ENCODE assay signal across 20 cellular contexts in the genomic region with DNA sequence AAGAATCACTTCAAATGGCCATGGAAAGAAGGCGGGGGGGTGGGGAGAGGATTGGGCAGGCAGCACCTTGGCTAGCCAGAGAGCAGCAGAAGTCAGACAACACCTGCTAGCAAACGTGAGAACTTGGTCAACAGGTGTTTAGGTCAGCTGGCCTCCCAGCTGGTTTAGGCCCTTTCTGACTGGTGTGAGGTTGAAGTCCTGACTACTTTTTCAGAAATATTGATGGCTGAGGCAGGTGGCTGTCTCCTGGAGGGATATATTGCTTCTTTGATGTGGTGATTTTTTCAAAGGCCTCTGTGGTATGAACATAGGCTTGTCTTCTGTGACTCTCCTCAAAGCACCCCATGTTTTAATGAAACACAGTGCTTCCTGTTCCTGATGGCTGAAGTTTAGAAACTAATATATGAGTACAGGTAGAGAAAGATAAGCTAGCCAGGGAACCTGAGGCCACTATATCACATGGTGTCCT.
DNase-seq lines count a peak whose midpoint lies in the region; ATAC-seq and TF ChIP-seq lines count a peak whose summit lies in the region.
"Had no signal": no experiment of that assay in that cellular context is flagged by ENCODE, and none has a peak within 500 bp of the region (broad histone marks: within the 10 kb centered on the region; RNA-seq: fewer than 3 reads in every experiment).

No MANE protein-coding gene starts in this region.

- peaks cover under 1% of the 10 kb centered on the region for H3K36me3 Mint-ChIP-seq in progenitor cell of endocrine pancreas (ENCODE audit: insufficient read depth)
- no peaks in the 10 kb centered on the region for H3K36me3 Mint-ChIP-seq in MCF 10A (ENCODE audit: insufficient read depth, unreplicated experiment)
- H3K36me3 Mint-ChIP-seq: CD14-positive monocyte, T-cell had no signal

- BruUV-seq in PC-9 (replicated peaks; lab: Mats Ljungman, UMichigan) = no TSS peak
- no TSS peak for BruUV-seq in MCF 10A (replicated peaks; lab: Mats Ljungman, UMichigan)

- no peak overlapping the region for H3K4me2 ChIP-seq in PC-9

- TF ChIP-seq CTCF in HEK293 (tag by site-specific recombination; IDR thresholded peaks at IDR 0.05) (no peak), progenitor cell of endocrine pancreas (IDR thresholded peaks at IDR 0.05; ENCODE audit: unreplicated experiment) (no peak), PC-9 (conservative IDR thresholded peaks at IDR 0.05) (no peak), MCF 10A (IDR thresholded peaks at IDR 0.05; ENCODE audit: unreplicated experiment) (no peak)

- no peaks in the 10 kb centered on the region for H3K9me2 ChIP-seq in PC-9 (ENCODE audit: insufficient read depth)

- no peaks in the 10 kb centered on the region for H3K4me1 ChIP-seq in HEK293 (ENCODE audit: control insufficient read depth, insufficient read depth, low read length)
- no peaks in the 10 kb centered on the region for H3K4me1 ChIP-seq in PC-9 (replicated peaks; ENCODE audit: insufficient read depth)

- H3K79me2 ChIP-seq in PC-9 (ENCODE audit: low read depth) = no peaks in the 10 kb centered on the region

- POLR2A ChIA-PET in HEK293 (lab: Yijun Ruan, JAX) = interaction anchor here (0.7 kb wide), 1 partner anchor 570 kb away, joined by 3 read pairs; no protein-coding TSS in a partner anchor
- POLR2A ChIA-PET in PC-9 (lab: Charles Lee; ENCODE audit: unreplicated experiment) = no interaction called here
- POLR2A ChIA-PET in MCF 10A (lab: Yijun Ruan, JAX) = interaction anchor here (1.3 kb wide), 1 partner anchor 73 kb away, joined by 8 read pairs; no protein-coding TSS in a partner anchor

- H3K4me3 Mint-ChIP-seq in progenitor cell of endocrine pancreas (ENCODE audit: low read depth) (no peak overlapping the region), MCF 10A (ENCODE audit: unreplicated experiment) (no peak overlapping the region)
- H3K4me3 Mint-ChIP-seq: CD14-positive monocyte, H9, T-cell had no signal

- H3K4me1 Mint-ChIP-seq in progenitor cell of endocrine pancreas (ENCODE audit: low read depth) (peaks cover 27% of the 10 kb centered on the region), MCF 10A (ENCODE audit: insufficient read depth, unreplicated experiment) (peaks cover 5% of the 10 kb centered on the region)
- H3K4me1 Mint-ChIP-seq: CD14-positive monocyte had no signal

- H2AFZ ChIP-seq in PC-9 = no peak overlapping the region

- no peak for ATAC-seq in HG02870 (IDR thresholded peaks at IDR 0.05; ENCODE audit: unreplicated experiment)
- ATAC-seq: K562, Right ventricle myocardium inferior, T-cell had no signal

- DNase-seq in NCI-H146 (lab: John Stamatoyannopoulos, UW) = peak; percentile 44
- peak; percentile 98 for DNase-seq in SW480 (ENCODE audit: low spot score)
- no peak for DNase-seq in progenitor cell of endocrine pancreas (ENCODE audit: low spot score, unreplicated experiment)
- no peak for DNase-seq in PC-9
- DNase-seq in MCF 10A (ENCODE audit: unreplicated experiment) = no peak
- DNase-seq: ACHN, AML-193, H9, NCI-H1048, NCI-H187, NCI-H226, NCI-H526 treated with DMSO at 0.1 percent for 48 hours, T-cell had no signal

- intact Hi-C loops in PC-9 (cut with micrococcal nuclease; ENCODE audit: unreplicated experiment) = no loop called here
- intact Hi-C loops in MCF 10A (cut with micrococcal nuclease) = no loop called here

- H3K27me3 Mint-ChIP-seq in progenitor cell of endocrine pancreas = no peaks in the 10 kb centered on the region
- no peaks in the 10 kb centered on the region for H3K27me3 Mint-ChIP-seq in MCF 10A (ENCODE audit: insufficient read depth, unreplicated experiment)

- no peak overlapping the region for H3K4me3 ChIP-seq in HEK293 (ENCODE audit: low read depth, low read length)
- no peak overlapping the region for H3K4me3 ChIP-seq in PC-9
- H3K4me3 ChIP-seq: K562, Peyer's patch, SK-N-MC had no signal

- H3K27ac Mint-ChIP-seq in progenitor cell of endocrine pancreas (peak overlapping the region; percentile 47), MCF 10A (ENCODE audit: low read depth, unreplicated experiment) (no peak overlapping the region)
- H3K27ac Mint-ChIP-seq: CD14-positive monocyte, H9, T-cell had no signal

- no peaks in the 10 kb centered on the region for H3K27me3 ChIP-seq in PC-9 (ENCODE audit: insufficient read depth, low read depth)
- H3K27me3 ChIP-seq: Peyer's patch had no signal

- CTCF ChIA-PET in HEK293 (lab: Yijun Ruan, JAX) (interaction anchor here (0.7 kb wide), 2 partner anchors 95 to 169 kb away, joined by 3 to 5 read pairs; no protein-coding TSS in a partner anchor), PC-9 (lab: Charles Lee) (interaction anchor here (0.6 kb wide), 1 partner anchor 207 kb away, joined by 7 read pairs; no protein-coding TSS in a partner anchor), MCF 10A (lab: Yijun Ruan, JAX) (interaction anchor here (0.7 kb wide), 1 partner anchor 888 kb away, joined by 3 read pairs; no protein-coding TSS in a partner anchor)

- H3K9me3 ChIP-seq in HEK293 (ENCODE audit: control insufficient read depth, insufficient read depth, low read depth, low read length) (no peaks in the 10 kb centered on the region), PC-9 (ENCODE audit: insufficient read depth, low read depth) (no peaks in the 10 kb centered on the region)
- H3K9me3 ChIP-seq: Peyer's patch had no signal

- H3F3A ChIP-seq in PC-9 (ENCODE audit: insufficient read depth, low read depth) = no peaks in the 10 kb centered on the region

- H3K9me3 Mint-ChIP-seq in progenitor cell of endocrine pancreas (ENCODE audit: low read depth) (peaks cover 9% of the 10 kb centered on the region), MCF 10A (ENCODE audit: unreplicated experiment) (no peaks in the 10 kb centered on the region)

- H3K27ac ChIP-seq in HEK293 (ENCODE audit: extremely low read depth, low read depth, low read length) (no peak overlapping the region), PC-9 (no peak overlapping the region)
- H3K27ac ChIP-seq: SK-N-MC had no signal

- H3K36me3 ChIP-seq in HEK293 (ENCODE audit: control insufficient read depth in 2 of 2, insufficient read depth in 1 of 2, low read length in 2 of 2) (no peaks in the 10 kb centered on the region), PC-9 (ENCODE audit: low read depth) (no peaks in the 10 kb centered on the region)
- H3K36me3 ChIP-seq: Peyer's patch had no signal

- H4K20me1 ChIP-seq in PC-9 (ENCODE audit: insufficient read depth) = no peaks in the 10 kb centered on the region

TF ChIP-seq in HEK293, 187 proteins besides CTCF, POLR2A, EP300 and RAD21:
- TF ChIP-seq ZFHX2 (tag by site-specific recombination; conservative IDR thresholded peaks at IDR 0.05) = no peak
- TF ChIP-seq SCRT2 (tag by site-specific recombination; IDR thresholded peaks at IDR 0.05) = 0 out of 2 replicates have a peak, but pooled peaks have one; percentile 14
- TF ChIP-seq TRIM28 (IDR thresholded peaks at IDR 0.05; ENCODE audit: borderline replicate concordance, low read length) = no peak
- TF ChIP-seq, protein P1, sequence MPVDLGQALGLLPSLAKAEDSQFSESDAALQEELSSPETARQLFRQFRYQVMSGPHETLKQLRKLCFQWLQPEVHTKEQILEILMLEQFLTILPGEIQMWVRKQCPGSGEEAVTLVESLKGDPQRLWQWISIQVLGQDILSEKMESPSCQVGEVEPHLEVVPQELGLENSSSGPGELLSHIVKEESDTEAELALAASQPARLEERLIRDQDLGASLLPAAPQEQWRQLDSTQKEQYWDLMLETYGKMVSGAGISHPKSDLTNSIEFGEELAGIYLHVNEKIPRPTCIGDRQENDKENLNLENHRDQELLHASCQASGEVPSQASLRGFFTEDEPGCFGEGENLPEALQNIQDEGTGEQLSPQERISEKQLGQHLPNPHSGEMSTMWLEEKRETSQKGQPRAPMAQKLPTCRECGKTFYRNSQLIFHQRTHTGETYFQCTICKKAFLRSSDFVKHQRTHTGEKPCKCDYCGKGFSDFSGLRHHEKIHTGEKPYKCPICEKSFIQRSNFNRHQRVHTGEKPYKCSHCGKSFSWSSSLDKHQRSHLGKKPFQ (tag by site-specific recombination; IDR thresholded peaks at IDR 0.05) = no peak
- no peak for TF ChIP-seq FEZF1 (tag by site-specific recombination; IDR thresholded peaks at IDR 0.05)

Comparison
In these comparisons a context has a peak if more than half of its experiments do, and no peak if none do; other contexts are left out.
1. DNase-seq: peak in NCI-H146 (single experiment) and SW480 (single experiment); none in progenitor cell of endocrine pancreas (single experiment), PC-9 (0 of 2) and MCF 10A (single experiment).